8 cellular contexts compared by ENCODE assay signal in genomic region chr9:91659529-91660294, GRCh38.
DNase-seq lines count a peak whose midpoint lies in the region; ATAC-seq and TF ChIP-seq lines count a peak whose summit lies in the region.

No MANE protein-coding gene starts in this region.

- H3K36me3 ChIP-seq in lung (ENCODE audit: control insufficient read depth in 2 of 2, insufficient read depth in 2 of 2, low read length in 2 of 2) = no peaks in the 10 kb centered on the region

- H3K4me3 ChIP-seq in astrocyte of the cerebellum (ENCODE audit: low read depth, low read length) (no peak overlapping the region), lung (no peak overlapping the region)

- ATAC-seq in lung (ENCODE audit: insufficient read depth, low FRiP score) = no peak
- ATAC-seq in GM21381 (IDR thresholded peaks at IDR 0.05; ENCODE audit: unreplicated experiment) = no peak

- peaks cover 0 to 2% of the 10 kb centered on the region in 2 donors for H3K4me1 ChIP-seq in lung (ENCODE audit: control insufficient read depth in 2 of 2, insufficient read depth in 2 of 2, low read length in 2 of 2)

- H3K27ac ChIP-seq in lung (ENCODE audit: low read depth in 1 of 2, low read length in 1 of 2) = no peak overlapping the region

- in situ Hi-C loops in astrocyte of the cerebellum (cut with HindIII; ENCODE audit: low sequenced_read_pairs) = loop anchor here (25.0 kb wide), 1 partner anchor 222 kb away; no protein-coding TSS in a partner anchor

- no peaks in the 10 kb centered on the region for H3K9me3 ChIP-seq in lung (ENCODE audit: control insufficient read depth in 2 of 2, insufficient read depth in 1 of 2, low read length in 1 of 2)

- CTCF ChIA-PET in GM10248 (lab: Yijun Ruan, JAX) = interaction anchor here (0.7 to 1.7 kb wide), 12 partner anchors 8 to 290 kb away, joined by 3 to 8 read pairs (median 4); partner anchors contain the start of gene ROR2

- POLR2A ChIA-PET in GM10248 (lab: Yijun Ruan, JAX) = no interaction called here

- no peaks in the 10 kb centered on the region for H3K27me3 ChIP-seq in lung (ENCODE audit: control insufficient read depth, insufficient read depth)

- peak; percentile 79 for TF ChIP-seq CTCF in astrocyte of the cerebellum (IDR thresholded peaks at IDR 0.05; ENCODE audit: low read depth, low read length, missing control alignments)
- TF ChIP-seq CTCF in lung (IDR thresholded peaks at IDR 0.05; ENCODE audit: control extremely low read depth, extremely low read depth) = peak; percentile 5
- no peak for TF ChIP-seq CTCF in GM10248 (IDR thresholded peaks at IDR 0.05; ENCODE audit: control extremely low read depth, extremely low read depth, low read depth, missing control alignments)

- DNase-seq in DMS 273 treated with DMSO at 0.1 percent for 48 hours (lab: John Stamatoyannopoulos, UW) = peak; percentile 22
- DNase-seq in HuH-7 (ENCODE audit: low spot score) = peak; percentile 29
- peak; percentile 8 for DNase-seq in astrocyte of the cerebellum (ENCODE audit: low read depth)
- no peak for DNase-seq in lung (ENCODE audit: low spot score)
- DNase-seq in NCI-H187 (lab: John Stamatoyannopoulos, UW) = no peak
- no peak for DNase-seq in activated T-cell treated with anti-CD3 and anti-CD28 coated beads for 4 hours
- DNase-seq in GM10248 (ENCODE audit: extremely low spot score) = no peak

- 66 to 77% methylated on average over 4 of the region's 4 CpGs for WGBS in lung, 2 donors

Comparison
In these comparisons a context has a peak if more than half of its experiments do, and no peak if none do; other contexts are left out.
1. DNase-seq: peak in DMS 273 treated with DMSO at 0.1 percent for 48 hours (single experiment), HuH-7 (single experiment) and astrocyte of the cerebellum (single experiment); none in lung (single experiment), NCI-H187 (0 of 2), activated T-cell treated with anti-CD3 and anti-CD28 coated beads for 4 hours (single experiment) and GM10248 (single experiment).